8 cellular contexts compared by ENCODE assay signal in the genomic region with DNA sequence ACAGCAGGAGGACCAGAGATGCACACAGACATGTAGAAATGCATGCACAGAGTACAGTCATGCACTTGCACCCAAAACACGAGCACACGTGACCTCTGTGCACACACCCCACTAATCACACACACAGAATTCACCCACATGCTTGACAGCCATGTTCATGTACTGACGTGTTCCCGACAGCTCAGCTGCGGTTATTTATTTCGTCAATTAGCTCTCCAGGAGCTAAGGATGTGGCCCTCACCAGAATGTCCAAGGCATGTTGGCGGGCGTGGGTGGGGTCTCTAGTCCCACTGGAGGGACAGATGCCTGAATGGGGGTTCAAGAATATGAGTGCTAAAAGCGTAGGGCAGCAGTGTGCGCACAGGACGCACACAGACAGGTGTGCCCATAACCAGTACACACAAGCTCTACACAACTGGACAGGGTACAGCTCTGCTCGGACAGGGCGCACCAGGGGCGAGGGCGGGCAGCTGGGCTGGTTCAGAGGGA. TPM values are rescaled to one million over a fixed set of nuclear protein-coding genes. Genes with fewer than 3 reads are reported as not detected.
A peak's percentile ranks its signal among the peaks of the same experiment; 100 is the strongest.
DNase-seq lines count a peak whose midpoint lies in the region; ATAC-seq and TF ChIP-seq lines count a peak whose summit lies in the region.

No MANE protein-coding gene starts in this region.

- H3K27me3 ChIP-seq in HAP-1 (ENCODE audit: low read depth) = no peaks in the 10 kb centered on the region
- H3K27me3 ChIP-seq in SJCRH30 = peaks cover 2% of the 10 kb centered on the region; the same call in 1 of the 2 replicates

- peak overlapping the region; percentile 86; the same call in 1 of the 2 replicates for H3K27ac ChIP-seq in SJCRH30

- H3K4me3 ChIP-seq in HAP-1 (peak overlapping the region; percentile 88), SJCRH30 (peak overlapping the region; percentile 87)

- no peaks in the 10 kb centered on the region for H3K9me3 ChIP-seq in HAP-1
- H3K9me3 ChIP-seq in SJCRH30 (replicated peaks) = no peaks in the 10 kb centered on the region

- no peak for TF ChIP-seq CTCF in neural crest cell (conservative IDR thresholded peaks at IDR 0.05)

- no peaks in the 10 kb centered on the region for H3K9me3 Mint-ChIP-seq in effector memory CD8-positive, alpha-beta T cell
- H3K9me3 Mint-ChIP-seq in neural crest cell = no peaks in the 10 kb centered on the region

- peaks cover 52% of the 10 kb centered on the region for H3K36me3 Mint-ChIP-seq in effector memory CD8-positive, alpha-beta T cell (ENCODE audit: insufficient read depth)
- H3K36me3 Mint-ChIP-seq in neural crest cell (ENCODE audit: low read depth) = peaks cover 5% of the 10 kb centered on the region

- H3K4me1 Mint-ChIP-seq in effector memory CD8-positive, alpha-beta T cell (ENCODE audit: low read depth in 2 of 2) = peaks cover 47 to 66% of the 10 kb centered on the region in 2 donors
- peaks cover 40% of the 10 kb centered on the region for H3K4me1 Mint-ChIP-seq in neural crest cell

- peak overlapping the region; percentile 87 to 88 for H3K4me3 Mint-ChIP-seq in effector memory CD8-positive, alpha-beta T cell
- H3K4me3 Mint-ChIP-seq in neural crest cell = peak overlapping the region; percentile 96

- H3K27ac Mint-ChIP-seq in effector memory CD8-positive, alpha-beta T cell = peak overlapping the region; percentile 93
- H3K27ac Mint-ChIP-seq in neural crest cell (ENCODE audit: unreplicated experiment) = peak overlapping the region; percentile 57

- H3K4me1 ChIP-seq in HAP-1 (peaks cover 11% of the 10 kb centered on the region), SJCRH30 (peaks cover 17% of the 10 kb centered on the region)

- peak; percentile 45 for ATAC-seq in effector memory CD8-positive, alpha-beta T cell (replicated peaks)

- in situ Hi-C loops in HAP-1 (cut with MboI; ENCODE audit: low sequenced_read_pairs) = no loop called here
- in situ Hi-C loops in KBM-7 (cut with MboI; ENCODE audit: low pct_unique_long_range_greater_than_20kb, low sequenced_read_pairs) = no loop called here

- DNase-seq in DMS53 (lab: John Stamatoyannopoulos, UW) = peak; percentile 85
- no peak for DNase-seq in HAP-1 (ENCODE audit: low spot score in 2 of 2)
- DNase-seq in SJCRH30 = no peak
- peak in 2 of 3 experiments; percentile 33 to 46 for DNase-seq in effector memory CD8-positive, alpha-beta T cell
- DNase-seq in neural crest cell (ENCODE audit: low read depth, low spot score) = no peak
- DNase-seq in DMS79 treated with DMSO at 0.1 percent for 48 hours (lab: John Stamatoyannopoulos, UW) = no peak
- DNase-seq in iPS-NIHi11 (ENCODE audit: low spot score) = no peak
- no peak for DNase-seq in KBM-7

- no peaks in the 10 kb centered on the region for H3K27me3 Mint-ChIP-seq in effector memory CD8-positive, alpha-beta T cell
- H3K27me3 Mint-ChIP-seq in neural crest cell (ENCODE audit: low read depth) = no peaks in the 10 kb centered on the region

- H3K36me3 ChIP-seq in HAP-1 (replicated peaks) (peaks cover 17% of the 10 kb centered on the region), SJCRH30 (peaks cover 26% of the 10 kb centered on the region)

RNA-seq across cellular contexts. Expression of gene PRPF6, which starts 0.6 kb away (rescaled TPM):
- total RNA-seq in SJCRH30 (2014; rRNA removed; shearing (Covaris generic)) = 70.1 and 71.9 TPM in 2 replicates
- 77.4 and 81.5 TPM in 2 replicates for total RNA-seq in neural crest cell

RNA-seq across cellular contexts. Expression of gene SAMD10, which starts 0.9 kb away (rescaled TPM):
- 0.08 TPM in 1 of 2 replicates, not detected in the other for total RNA-seq in SJCRH30 (2014; rRNA removed; shearing (Covaris generic))
- 6.4 and 8.0 TPM in 2 replicates for total RNA-seq in neural crest cell

RNA-seq across cellular contexts. Expression of gene ZNF512B, which starts 10.6 kb away (rescaled TPM):
- total RNA-seq in SJCRH30 (2014; rRNA removed; shearing (Covaris generic)) = 19.1 and 19.6 TPM in 2 replicates
- 33.0 and 34.0 TPM in 2 replicates for total RNA-seq in neural crest cell

RNA-seq across cellular contexts. Expression of gene UCKL1, which starts 24.1 kb away (rescaled TPM):
- 27.1 and 35.0 TPM in 2 replicates for total RNA-seq in SJCRH30 (2014; rRNA removed; shearing (Covaris generic))
- 39.3 and 39.9 TPM in 2 replicates for total RNA-seq in neural crest cell

RNA-seq across cellular contexts. Expression of gene C20orf204, which starts 55.6 kb away (rescaled TPM):
- total RNA-seq in SJCRH30 (2014; rRNA removed; shearing (Covaris generic)) = 2.0 and 3.0 TPM in 2 replicates
- 2.1 and 2.3 TPM in 2 replicates for total RNA-seq in neural crest cell

Comparison
In these comparisons a context has a peak if more than half of its experiments do, and no peak if none do; other contexts are left out.
1. DNase-seq: peak in DMS53 (single experiment) and effector memory CD8-positive, alpha-beta T cell (2 of 3); none in HAP-1 (0 of 2), SJCRH30 (0 of 2), neural crest cell (single experiment), DMS79 treated with DMSO at 0.1 percent for 48 hours (single experiment), iPS-NIHi11 (single experiment) and KBM-7 (single experiment).